Comparison of ENCODE assay signal across 17 cellular contexts in the genomic region with DNA sequence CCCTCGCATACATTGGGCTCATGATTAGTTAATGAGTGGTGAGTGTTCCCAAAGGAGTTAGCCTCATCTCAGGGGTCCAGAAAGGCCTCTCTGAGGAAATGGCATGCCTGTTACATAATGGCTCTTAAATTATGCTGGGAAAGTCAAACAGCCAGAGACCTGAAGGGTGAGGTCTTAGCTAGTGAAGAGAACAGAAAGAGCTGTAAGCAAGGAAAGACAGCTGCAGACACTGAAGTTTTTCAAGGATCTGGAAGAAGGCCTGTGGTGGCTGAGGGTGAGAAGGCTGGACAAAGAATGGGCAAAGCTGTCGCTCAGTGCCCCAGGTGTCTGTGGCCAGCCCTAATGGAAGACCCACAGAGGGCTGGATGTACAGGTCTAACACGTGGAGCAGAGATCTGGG. TPM values are rescaled to one million over a fixed set of nuclear protein-coding genes. Genes with fewer than 3 reads are reported as not detected.
DNase-seq lines count a peak whose midpoint lies in the region; ATAC-seq and TF ChIP-seq lines count a peak whose summit lies in the region.
"Had no signal": no experiment of that assay in that cellular context is flagged by ENCODE, and none has a peak within 500 bp of the region (broad histone marks: within the 10 kb centered on the region; RNA-seq: fewer than 3 reads in every experiment).

No MANE protein-coding gene starts in this region.

- peaks cover 44% of the 10 kb centered on the region for H3K4me1 Mint-ChIP-seq in activated naive CD8-positive, alpha-beta T cell (ENCODE audit: low read depth)
- peaks cover 30% of the 10 kb centered on the region for H3K4me1 Mint-ChIP-seq in activated naive CD8-positive, alpha-beta T cell treated with anti-CD3 and anti-CD28 coated beads for 36 hours
- H3K4me1 Mint-ChIP-seq in nephron: peaks cover 53% of the 10 kb centered on the region
- peaks cover 39 to 76% (median 52%) of the 10 kb centered on the region in 4 donors for H3K4me1 Mint-ChIP-seq in naive thymus-derived CD8-positive, alpha-beta T cell

- TF ChIP-seq POLR2A in tibial nerve (IDR thresholded peaks at IDR 0.05): no peak

- H3K27ac ChIP-seq in cingulate gyrus (ENCODE audit: low read depth, low read length) (peak overlapping the region; percentile 85), tibial nerve (peak overlapping the region; percentile 38 to 87 (median 80))
- H3K27ac ChIP-seq: SJSA1 had no signal

- no peaks in the 10 kb centered on the region for H3K27me3 ChIP-seq in tibial nerve
- H3K27me3 ChIP-seq: SJSA1 had no signal

- peak overlapping the region; percentile 58 for H3K27ac Mint-ChIP-seq in activated naive CD8-positive, alpha-beta T cell
- no peak overlapping the region for H3K27ac Mint-ChIP-seq in activated naive CD8-positive, alpha-beta T cell treated with anti-CD3 and anti-CD28 coated beads for 36 hours
- peak overlapping the region; percentile 67 to 85 (median 76) for H3K27ac Mint-ChIP-seq in nephron
- H3K27ac Mint-ChIP-seq in naive thymus-derived CD8-positive, alpha-beta T cell: peak overlapping the region in 4 of 10 donors; percentile 30 to 80 (median 47)

- no peak for TF ChIP-seq EP300 in tibial nerve (IDR thresholded peaks at IDR 0.05)

- POLR2A ChIA-PET in naive thymus-derived CD8-positive, alpha-beta T cell (lab: Charles Lee): no interaction called here

- no peaks in the 10 kb centered on the region for H3K36me3 ChIP-seq in tibial nerve

- no peak overlapping the region for H3K4me3 Mint-ChIP-seq in activated naive CD8-positive, alpha-beta T cell
- no peak overlapping the region for H3K4me3 Mint-ChIP-seq in activated naive CD8-positive, alpha-beta T cell treated with anti-CD3 and anti-CD28 coated beads for 36 hours
- no peak overlapping the region for H3K4me3 Mint-ChIP-seq in nephron
- peak overlapping the region in 1 of 10 donors; percentile 39 for H3K4me3 Mint-ChIP-seq in naive thymus-derived CD8-positive, alpha-beta T cell
- H3K4me3 Mint-ChIP-seq: effector memory CD8-positive, alpha-beta T cell; nephron progenitor cell had no signal

- no peaks in the 10 kb centered on the region for H3K9me3 Mint-ChIP-seq in activated naive CD8-positive, alpha-beta T cell (ENCODE audit: low read depth)
- H3K9me3 Mint-ChIP-seq in activated naive CD8-positive, alpha-beta T cell treated with anti-CD3 and anti-CD28 coated beads for 36 hours: no peaks in the 10 kb centered on the region
- no peaks in the 10 kb centered on the region for H3K9me3 Mint-ChIP-seq in nephron
- no peaks in the 10 kb centered on the region for H3K9me3 Mint-ChIP-seq in naive thymus-derived CD8-positive, alpha-beta T cell
- H3K9me3 Mint-ChIP-seq: effector memory CD8-positive, alpha-beta T cell; nephron progenitor cell had no signal

- no peak for ATAC-seq in naive thymus-derived CD8-positive, alpha-beta T cell
- ATAC-seq: effector memory CD8-positive, alpha-beta T cell had no signal

- H3K27me3 Mint-ChIP-seq in activated naive CD8-positive, alpha-beta T cell: no peaks in the 10 kb centered on the region
- no peaks in the 10 kb centered on the region for H3K27me3 Mint-ChIP-seq in activated naive CD8-positive, alpha-beta T cell treated with anti-CD3 and anti-CD28 coated beads for 36 hours
- no peaks in the 10 kb centered on the region for H3K27me3 Mint-ChIP-seq in nephron (ENCODE audit: low read depth)
- no peaks in the 10 kb centered on the region for H3K27me3 Mint-ChIP-seq in naive thymus-derived CD8-positive, alpha-beta T cell
- H3K27me3 Mint-ChIP-seq: effector memory CD8-positive, alpha-beta T cell had no signal

- no peak for TF ChIP-seq CTCF in nephron (IDR thresholded peaks at IDR 0.05; ENCODE audit: unreplicated experiment in 3 of 3)
- TF ChIP-seq CTCF in tibial nerve (IDR thresholded peaks at IDR 0.05): no peak

- H3K36me3 Mint-ChIP-seq in activated naive CD8-positive, alpha-beta T cell: peaks cover 11% of the 10 kb centered on the region
- H3K36me3 Mint-ChIP-seq in activated naive CD8-positive, alpha-beta T cell treated with anti-CD3 and anti-CD28 coated beads for 36 hours: peaks cover 13% of the 10 kb centered on the region
- H3K36me3 Mint-ChIP-seq in nephron (ENCODE audit: low read depth): peaks cover 15% of the 10 kb centered on the region
- H3K36me3 Mint-ChIP-seq in naive thymus-derived CD8-positive, alpha-beta T cell: peaks cover 0 to 60% (median 5%) of the 10 kb centered on the region in 3 donors

- 83 to 86% methylated on average over 3 of the region's 3 CpGs for WGBS in tibial nerve, 2 donors

- H3K4me1 ChIP-seq in tibial nerve: peaks cover 6 to 75% (median 40%) of the 10 kb centered on the region in 4 donors

- H3K9me3 ChIP-seq in tibial nerve: no peaks in the 10 kb centered on the region
- H3K9me3 ChIP-seq: SJSA1 had no signal

- DNase-seq in activated naive CD8-positive, alpha-beta T cell treated with anti-CD3 and anti-CD28 coated beads for 36 hours: no peak
- DNase-seq in tibial nerve (ENCODE audit: low spot score in 2 of 2): no peak
- no peak for DNase-seq in NOMO-1 treated with dmso at 0.1 percent for 144 hours (lab: John Stamatoyannopoulos, UW; ENCODE audit: unreplicated experiment)
- no peak for DNase-seq in naive thymus-derived CD8-positive, alpha-beta T cell
- no peak for DNase-seq in DMS53 (lab: John Stamatoyannopoulos, UW)
- DNase-seq: 8988T; activated CD4-positive, alpha-beta T cell treated with anti-CD3 and anti-CD28 coated beads for 1 hour; activated gamma-delta T cell treated with Interleukin-2 at 50 U/mL for 16 hours; effector memory CD8-positive, alpha-beta T cell; NCI-H446 treated with DMSO at 0.1 percent for 48 hours; nephron progenitor cell had no signal

- no peak overlapping the region for H3K4me3 ChIP-seq in tibial nerve
- H3K4me3 ChIP-seq: SJSA1 had no signal

RNA-seq across cellular contexts. Expression of a gene that starts 10.4 kb away (rescaled TPM):
- total RNA-seq in activated naive CD8-positive, alpha-beta T cell treated with anti-CD3 and anti-CD28 coated beads for 36 hours: 10 to 100 TPM; 18.1 to 18.8 TPM
- 1 to 10 TPM; 5.9 to 7.2 (median 7.1) TPM for total RNA-seq in tibial nerve
- 10 to 100 TPM; 31.6 to 31.7 TPM for total RNA-seq in naive thymus-derived CD8-positive, alpha-beta T cell
- polyA plus RNA-seq in naive thymus-derived CD8-positive, alpha-beta T cell: 10 to 100 TPM in 1 of 3 donors, 1 to 10 TPM in 2; 4.5 to 13.0 (median 9.6) TPM

RNA-seq across cellular contexts. Expression of a gene that starts 34.9 kb away (rescaled TPM):
- total RNA-seq in activated naive CD8-positive, alpha-beta T cell treated with anti-CD3 and anti-CD28 coated beads for 36 hours: 10 to 100 TPM; 56.1 to 61.1 TPM
- 10 to 100 TPM; 36.0 to 56.8 (median 51.2) TPM for total RNA-seq in tibial nerve
- 10 to 100 TPM; 17.2 to 20.8 TPM for total RNA-seq in naive thymus-derived CD8-positive, alpha-beta T cell
- 10 to 100 TPM; 26.0 to 31.8 (median 29.9) TPM for polyA plus RNA-seq in naive thymus-derived CD8-positive, alpha-beta T cell

RNA-seq across cellular contexts. Expression of a gene that starts 51.2 kb away (rescaled TPM):
- not detected for total RNA-seq in activated naive CD8-positive, alpha-beta T cell treated with anti-CD3 and anti-CD28 coated beads for 36 hours
- total RNA-seq in tibial nerve: not detected
- not detected for total RNA-seq in naive thymus-derived CD8-positive, alpha-beta T cell
- under 1 TPM; 0.14 to 0.36 (median 0.16) TPM for polyA plus RNA-seq in naive thymus-derived CD8-positive, alpha-beta T cell
- total RNA-seq: M059J, SJSA1 had no signal
- polyA plus RNA-seq: BJ had no signal

RNA-seq across cellular contexts. Expression of a gene that starts 55.5 kb away (rescaled TPM):
- total RNA-seq in activated naive CD8-positive, alpha-beta T cell treated with anti-CD3 and anti-CD28 coated beads for 36 hours: not detected
- 1 to 10 TPM in 1 of 4 donors, under 1 TPM in 3; 0.30 to 1.3 (median 0.71) TPM for total RNA-seq in tibial nerve
- total RNA-seq in naive thymus-derived CD8-positive, alpha-beta T cell: under 1 TPM; 0.16 to 0.33 TPM
- polyA plus RNA-seq in naive thymus-derived CD8-positive, alpha-beta T cell: under 1 TPM in 1 of 3 donors, not detected in 2; 0.13 TPM
- total RNA-seq: SJSA1 had no signal
